Comparison of ENCODE assay signal across 25 cellular contexts in genomic region chr7:140611641-140612040, GRCh38. TPM values are rescaled to one million over a fixed set of nuclear protein-coding genes. Genes with fewer than 3 reads are reported as not detected.
DNase-seq lines count a peak whose midpoint lies in the region; ATAC-seq and TF ChIP-seq lines count a peak whose summit lies in the region.
"Had no signal": no experiment of that assay in that cellular context is flagged by ENCODE, and none has a peak within 500 bp of the region (broad histone marks: within the 10 kb centered on the region; RNA-seq: fewer than 3 reads in every experiment).

No MANE protein-coding gene starts in this region.

- DNase-seq in A172 (ENCODE audit: low spot score), result peak; percentile 44
- DNase-seq in PC-9, result no peak
- peak; percentile 67 for DNase-seq in astrocyte of the spinal cord (ENCODE audit: low read depth, low spot score)
- DNase-seq in mesenchymal stem cell, result no peak
- DNase-seq in activated CD4-positive, alpha-beta memory T cell treated with anti-CD3 and anti-CD28 coated beads, Interleukin-2, amount 10 ng/mL, durations not matched to agents 7 days and 5 days, result no peak
- DNase-seq in stimulated activated naive CD8-positive, alpha-beta T cell treated with anti-CD3 and anti-CD28 coated beads, Interleukin-15, amount 100 ng/mL, for 72 hours, result no peak
- DNase-seq in suprapubic skin (ENCODE audit: low spot score in 2 of 2), result no peak
- DNase-seq: CD8-positive, alpha-beta T cell; DMS53; EL; HCEC 1CT; MG63; NCI-H1105 treated with DMSO at 0.1 percent for 48 hours; NCI-H1694; NCI-H2081 treated with DMSO at 0.1 percent for 48 hours; NCI-H446 treated with DMSO at 0.1 percent for 48 hours; RPMI8226; SIG-M5 had no signal

- H2BK12ac ChIP-seq in mesenchymal stem cell (ENCODE audit: low read length in 2 of 2), result no peak overlapping the region

- H2AFZ ChIP-seq in PC-9 (no peak overlapping the region), mesenchymal stem cell (ENCODE audit: low read depth, low read length) (no peak overlapping the region)
- H2AFZ ChIP-seq: GM23338 had no signal

- no peak overlapping the region for H3K4me2 ChIP-seq in PC-9
- H3K4me2 ChIP-seq in mesenchymal stem cell (ENCODE audit: low read length, poor library complexity, severe bottlenecking), result no peak overlapping the region
- H3K4me2 ChIP-seq: A549; BLaER1 treated with 17β-estradiol and CSF1 and Interleukin-3, amounts not matched to agents 10 nM and 100 nM; GM23338; KMS-11 had no signal

- TF ChIP-seq EP300 in suprapubic skin (IDR thresholded peaks at IDR 0.05), result no peak

- H3K27me3 ChIP-seq in PC-9 (ENCODE audit: insufficient read depth, low read depth) (no peaks in the 10 kb centered on the region), mesenchymal stem cell (ENCODE audit: control insufficient read depth in 1 of 2, insufficient read depth in 1 of 2, low read length in 2 of 2) (no peaks in the 10 kb centered on the region), suprapubic skin (no peaks in the 10 kb centered on the region)
- H3K27me3 ChIP-seq: BLaER1 treated with 17β-estradiol and CSF1 and Interleukin-3, amounts not matched to agents 10 nM and 100 nM; MG63 had no signal

- no peaks in the 10 kb centered on the region for H3K9me2 ChIP-seq in PC-9 (ENCODE audit: insufficient read depth)

- ATAC-seq in GM21515 (IDR thresholded peaks at IDR 0.05; ENCODE audit: unreplicated experiment), result no peak
- ATAC-seq in stimulated activated naive CD8-positive, alpha-beta T cell treated with anti-CD3 and anti-CD28 coated beads, Interleukin-15, amount 100 ng/mL, for 72 hours, result no peak
- ATAC-seq: A549; CD8-positive, alpha-beta T cell; GM12878; GM23338 had no signal

- BruUV-seq in PC-9 (replicated peaks; lab: Mats Ljungman, UMichigan), result no TSS peak

- H3K27ac ChIP-seq in PC-9 (peak overlapping the region; percentile 71), mesenchymal stem cell (ENCODE audit: low read length, poor library complexity, severe bottlenecking) (peak overlapping the region; percentile 68), suprapubic skin (no peak overlapping the region)
- H3K27ac ChIP-seq: A549; BLaER1 treated with 17β-estradiol and CSF1 and Interleukin-3, amounts not matched to agents 10 nM and 100 nM; HL-60; KMS-11 had no signal

- H2AK5ac ChIP-seq in mesenchymal stem cell (ENCODE audit: low read length, severe bottlenecking), result no peak overlapping the region

- in situ Hi-C loops in astrocyte of the spinal cord (cut with HindIII; ENCODE audit: low sequenced_read_pairs), result no loop called here

- intact Hi-C loops in PC-9 (cut with micrococcal nuclease; ENCODE audit: unreplicated experiment), result no loop called here

- H3K79me2 ChIP-seq in PC-9 (ENCODE audit: low read depth), result no peaks in the 10 kb centered on the region

- no peaks in the 10 kb centered on the region for H3K9me3 Mint-ChIP-seq in activated CD4-positive, alpha-beta memory T cell treated with anti-CD3 and anti-CD28 coated beads, Interleukin-2, amount 10 ng/mL, durations not matched to agents 7 days and 5 days
- H3K9me3 Mint-ChIP-seq in stimulated activated naive CD8-positive, alpha-beta T cell treated with anti-CD3 and anti-CD28 coated beads, Interleukin-15, amount 100 ng/mL, for 72 hours, result no peaks in the 10 kb centered on the region
- H3K9me3 Mint-ChIP-seq: CD8-positive, alpha-beta T cell; GM23338 had no signal

- TF ChIP-seq CTCF in PC-9 (conservative IDR thresholded peaks at IDR 0.05) (no peak), astrocyte of the spinal cord (IDR thresholded peaks at IDR 0.05; ENCODE audit: low read depth, low read length) (no peak), suprapubic skin (IDR thresholded peaks at IDR 0.05) (no peak)

- H4K8ac ChIP-seq in mesenchymal stem cell (ENCODE audit: low read length), result no peak overlapping the region

- no peak overlapping the region for H3K4me3 Mint-ChIP-seq in activated CD4-positive, alpha-beta memory T cell treated with anti-CD3 and anti-CD28 coated beads, Interleukin-2, amount 10 ng/mL, durations not matched to agents 7 days and 5 days
- no peak overlapping the region for H3K4me3 Mint-ChIP-seq in stimulated activated naive CD8-positive, alpha-beta T cell treated with anti-CD3 and anti-CD28 coated beads, Interleukin-15, amount 100 ng/mL, for 72 hours
- H3K4me3 Mint-ChIP-seq: CD8-positive, alpha-beta T cell; GM23338 had no signal

- H3K9ac ChIP-seq in mesenchymal stem cell (ENCODE audit: low read length), result no peak overlapping the region
- H3K9ac ChIP-seq: BLaER1 treated with 17β-estradiol and CSF1 and Interleukin-3, amounts not matched to agents 10 nM and 100 nM; KMS-11 had no signal

- no peak overlapping the region for H3K4ac ChIP-seq in mesenchymal stem cell (ENCODE audit: low read depth in 1 of 2, low read length in 2 of 2)

- H3K9me3 ChIP-seq in PC-9 (ENCODE audit: insufficient read depth, low read depth), result no peaks in the 10 kb centered on the region
- H3K9me3 ChIP-seq in mesenchymal stem cell (ENCODE audit: control insufficient read depth, low read length), result no peaks in the 10 kb centered on the region
- H3K9me3 ChIP-seq in suprapubic skin, result no peaks in the 10 kb centered on the region
- H3K9me3 ChIP-seq: A549; BLaER1 treated with 17β-estradiol and CSF1 and Interleukin-3, amounts not matched to agents 10 nM and 100 nM; MG63 had no signal

- no peak overlapping the region for H4K91ac ChIP-seq in mesenchymal stem cell (ENCODE audit: low read length)

- H3K4me3 ChIP-seq in PC-9 (no peak overlapping the region), astrocyte of the spinal cord (ENCODE audit: low read depth, low read length) (no peak overlapping the region), mesenchymal stem cell (ENCODE audit: insufficient read depth in 1 of 2, low read depth in 1 of 2, low read length in 2 of 2) (no peak overlapping the region), suprapubic skin (no peak overlapping the region)
- H3K4me3 ChIP-seq: A549; BLaER1 treated with 17β-estradiol and CSF1 and Interleukin-3, amounts not matched to agents 10 nM and 100 nM; GM12878; GM23338; MG63 had no signal

- H3K18ac ChIP-seq in mesenchymal stem cell (ENCODE audit: low read depth in 1 of 2, low read length in 2 of 2), result no peak overlapping the region

- H3K4me1 ChIP-seq in PC-9 (replicated peaks; ENCODE audit: insufficient read depth) (peaks cover 35% of the 10 kb centered on the region), mesenchymal stem cell (ENCODE audit: control insufficient read depth, insufficient read depth, low read depth, low read length) (peaks cover 20% of the 10 kb centered on the region), suprapubic skin (no peaks in the 10 kb centered on the region)
- H3K4me1 ChIP-seq: A549 had no signal

- H3K23ac ChIP-seq in mesenchymal stem cell (ENCODE audit: low read length in 2 of 2), result no peak overlapping the region

- 91% methylated on average over 8 of the region's 8 CpGs for WGBS in mesenchymal stem cell
- 86% methylated on average over 8 of the region's 8 CpGs for WGBS in suprapubic skin

- no peaks in the 10 kb centered on the region for H3K4me1 Mint-ChIP-seq in activated CD4-positive, alpha-beta memory T cell treated with anti-CD3 and anti-CD28 coated beads, Interleukin-2, amount 10 ng/mL, durations not matched to agents 7 days and 5 days
- no peaks in the 10 kb centered on the region for H3K4me1 Mint-ChIP-seq in stimulated activated naive CD8-positive, alpha-beta T cell treated with anti-CD3 and anti-CD28 coated beads, Interleukin-15, amount 100 ng/mL, for 72 hours
- H3K4me1 Mint-ChIP-seq: GM23338 had no signal

- peaks cover 14% of the 10 kb centered on the region for H3K79me1 ChIP-seq in mesenchymal stem cell (replicated peaks; ENCODE audit: low read length, poor library complexity, severe bottlenecking)

- H3K27me3 Mint-ChIP-seq in activated CD4-positive, alpha-beta memory T cell treated with anti-CD3 and anti-CD28 coated beads, Interleukin-2, amount 10 ng/mL, durations not matched to agents 7 days and 5 days, result peaks cover 1% of the 10 kb centered on the region
- H3K27me3 Mint-ChIP-seq in stimulated activated naive CD8-positive, alpha-beta T cell treated with anti-CD3 and anti-CD28 coated beads, Interleukin-15, amount 100 ng/mL, for 72 hours, result no peaks in the 10 kb centered on the region

- no peaks in the 10 kb centered on the region for H4K20me1 ChIP-seq in PC-9 (ENCODE audit: insufficient read depth)
- H4K20me1 ChIP-seq: BLaER1 treated with 17β-estradiol and CSF1 and Interleukin-3, amounts not matched to agents 10 nM and 100 nM had no signal

- POLR2A ChIA-PET in PC-9 (lab: Charles Lee; ENCODE audit: unreplicated experiment), result no interaction called here
- POLR2A ChIA-PET in activated CD4-positive, alpha-beta memory T cell treated with anti-CD3 and anti-CD28 coated beads, Interleukin-2, amount 10 ng/mL, durations not matched to agents 7 days and 5 days (lab: Charles Lee), result no interaction called here

- H3K27ac Mint-ChIP-seq in activated CD4-positive, alpha-beta memory T cell treated with anti-CD3 and anti-CD28 coated beads, Interleukin-2, amount 10 ng/mL, durations not matched to agents 7 days and 5 days, result no peak overlapping the region
- H3K27ac Mint-ChIP-seq in stimulated activated naive CD8-positive, alpha-beta T cell treated with anti-CD3 and anti-CD28 coated beads, Interleukin-15, amount 100 ng/mL, for 72 hours, result no peak overlapping the region
- H3K27ac Mint-ChIP-seq: CD8-positive, alpha-beta T cell; GM23338 had no signal

- H3F3A ChIP-seq in PC-9 (ENCODE audit: insufficient read depth, low read depth), result peaks cover 22% of the 10 kb centered on the region

- no peak overlapping the region for H3K14ac ChIP-seq in mesenchymal stem cell (ENCODE audit: low read length in 2 of 2)

- no peak overlapping the region for H2BK15ac ChIP-seq in mesenchymal stem cell (ENCODE audit: low read depth, poor library complexity, severe bottlenecking)

- H2BK120ac ChIP-seq in mesenchymal stem cell (ENCODE audit: low read depth, low read length), result no peak overlapping the region

- H3K36me3 Mint-ChIP-seq in activated CD4-positive, alpha-beta memory T cell treated with anti-CD3 and anti-CD28 coated beads, Interleukin-2, amount 10 ng/mL, durations not matched to agents 7 days and 5 days (ENCODE audit: low read depth), result no peaks in the 10 kb centered on the region
- H3K36me3 Mint-ChIP-seq: CD8-positive, alpha-beta T cell had no signal

- CTCF ChIA-PET in PC-9 (lab: Charles Lee), result no interaction called here
- CTCF ChIA-PET in activated CD4-positive, alpha-beta memory T cell treated with anti-CD3 and anti-CD28 coated beads, Interleukin-2, amount 10 ng/mL, durations not matched to agents 7 days and 5 days (lab: Charles Lee), result interaction anchor here (0.5 kb wide), 1 partner anchor 97 kb away, joined by 3 read pairs; no protein-coding TSS in a partner anchor

- TF ChIP-seq POLR2A in suprapubic skin (IDR thresholded peaks at IDR 0.05), result no peak

- no peak overlapping the region for H2BK5ac ChIP-seq in mesenchymal stem cell (ENCODE audit: low read depth, low read length, poor library complexity, severe bottlenecking)

- no peaks in the 10 kb centered on the region for H3K36me3 ChIP-seq in PC-9 (ENCODE audit: low read depth)
- peaks cover 0 to 22% of the 10 kb centered on the region in 2 experiments for H3K36me3 ChIP-seq in mesenchymal stem cell (ENCODE audit: control insufficient read depth in 1 of 2, insufficient read depth in 2 of 2, low read depth in 1 of 2, low read length in 2 of 2)
- H3K36me3 ChIP-seq in suprapubic skin, result no peaks in the 10 kb centered on the region
- H3K36me3 ChIP-seq: BLaER1 treated with 17β-estradiol and CSF1 and Interleukin-3, amounts not matched to agents 10 nM and 100 nM had no signal

RNA-seq across cellular contexts. Expression of gene DENND2A, which starts 29.0 kb away (rescaled TPM):
- total RNA-seq in A172 (2014; rRNA removed; shearing (Covaris generic)), result 3.3 and 5.8 TPM in 2 replicates
- total RNA-seq in PC-9 (2021) (3.7 and 4.2 TPM in 2 replicates), suprapubic skin (1 to 10 TPM in 3 of 4 donors, under 1 TPM in 1; 0.99 to 5.1 (median 2.2) TPM)
- polyA plus RNA-seq in mesenchymal stem cell (2013, experiment 1 of 2), result 17.2 TPM
- polyA plus RNA-seq in mesenchymal stem cell (2013, experiment 2 of 2), result 19.9 TPM
- total RNA-seq in activated CD4-positive, alpha-beta memory T cell treated with anti-CD3 and anti-CD28 coated beads, Interleukin-2, amount 10 ng/mL, durations not matched to agents 7 days and 5 days, result not detected
- total RNA-seq: GM12878 had no signal

Comparison
In these comparisons a context has a peak if more than half of its experiments do, and no peak if none do; other contexts are left out.
1. DNase-seq: peak in A172 (single experiment) and astrocyte of the spinal cord (single experiment); none in PC-9 (0 of 2), mesenchymal stem cell (single experiment), activated CD4-positive, alpha-beta memory T cell treated with anti-CD3 and anti-CD28 coated beads, Interleukin-2, amount 10 ng/mL, durations not matched to agents 7 days and 5 days (single experiment), stimulated activated naive CD8-positive, alpha-beta T cell treated with anti-CD3 and anti-CD28 coated beads, Interleukin-15, amount 100 ng/mL, for 72 hours (0 of 2) and suprapubic skin (0 of 2).